In the genomic region with DNA sequence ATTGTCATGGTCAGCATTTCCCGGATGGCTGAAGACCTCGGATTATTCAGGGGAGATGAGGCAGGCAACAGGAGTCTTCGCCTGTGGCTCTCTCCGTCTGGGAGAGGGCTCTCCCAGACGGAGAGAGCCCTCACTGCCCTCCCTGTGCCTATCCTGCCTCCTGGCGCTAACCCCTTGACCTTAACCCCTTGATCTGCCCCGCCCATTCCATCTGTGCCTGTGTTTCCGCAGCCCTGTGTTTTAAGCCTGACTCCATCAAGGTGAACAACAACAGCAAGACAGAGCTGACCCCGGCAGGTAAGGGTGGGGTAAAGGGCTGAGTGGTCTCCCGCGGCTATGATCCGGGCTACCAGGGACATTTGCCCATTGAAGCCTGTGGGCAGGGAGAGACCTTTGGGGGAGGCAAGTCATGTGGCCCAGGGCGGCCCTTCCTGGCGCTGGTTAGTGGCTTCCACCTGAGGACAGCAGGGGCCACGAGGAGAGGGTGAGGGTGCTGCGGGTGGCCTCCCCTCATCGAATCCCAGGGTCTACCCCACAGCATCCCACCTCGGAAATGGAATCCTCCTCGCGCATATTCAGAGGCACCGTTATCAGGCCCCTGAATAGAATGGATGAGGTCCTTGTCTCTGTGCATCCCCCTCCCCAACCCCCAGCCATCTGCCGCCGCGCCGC, we compare ENCODE assay signal across 10 cellular contexts. TPM values are rescaled to one million over a fixed set of nuclear protein-coding genes. Genes with fewer than 3 reads are reported as not detected.
A peak's percentile ranks its signal among the peaks of the same experiment; 100 is the strongest.
DNase-seq lines count a peak whose midpoint lies in the region; ATAC-seq and TF ChIP-seq lines count a peak whose summit lies in the region.
"Had no signal": no experiment of that assay in that cellular context is flagged by ENCODE, and none has a peak within 500 bp of the region (broad histone marks: within the 10 kb centered on the region; RNA-seq: fewer than 3 reads in every experiment).

No MANE protein-coding gene starts in this region.

- H3K9me3 ChIP-seq in CD4-positive, alpha-beta T cell (ENCODE audit: control insufficient read depth, low read length), result no peaks in the 10 kb centered on the region
- no peaks in the 10 kb centered on the region for H3K9me3 ChIP-seq in HUES64 (ENCODE audit: insufficient read depth, low read depth, low read length)

- TF ChIP-seq CTCF in CD4-positive, alpha-beta T cell (IDR thresholded peaks at IDR 0.05), result no peak
- TF ChIP-seq CTCF in natural killer cell (IDR thresholded peaks at IDR 0.05) (no peak), GM10248 (IDR thresholded peaks at IDR 0.05; ENCODE audit: control extremely low read depth, extremely low read depth, low read depth, missing control alignments) (no peak)

- intact Hi-C loops in CD4-positive, alpha-beta T cell (cut with DNase I, micrococcal nuclease), result no loop called here
- intact Hi-C loops in natural killer cell (cut with micrococcal nuclease), result no loop called here

- H3K9me3 Mint-ChIP-seq in CD4-positive, alpha-beta T cell, result no peaks in the 10 kb centered on the region
- H3K9me3 Mint-ChIP-seq in effector memory CD8-positive, alpha-beta T cell, result no peaks in the 10 kb centered on the region
- no peaks in the 10 kb centered on the region for H3K9me3 Mint-ChIP-seq in natural killer cell

- H3K4me1 Mint-ChIP-seq in CD4-positive, alpha-beta T cell (ENCODE audit: low read depth), result peaks cover 22% of the 10 kb centered on the region
- peaks cover 15 to 18% of the 10 kb centered on the region in 2 donors for H3K4me1 Mint-ChIP-seq in effector memory CD8-positive, alpha-beta T cell (ENCODE audit: low read depth in 2 of 2)
- H3K4me1 Mint-ChIP-seq in natural killer cell, result peaks cover 8 to 27% of the 10 kb centered on the region in 2 donors

- H3K4me3 Mint-ChIP-seq in CD4-positive, alpha-beta T cell, result peak overlapping the region; percentile 84
- H3K4me3 Mint-ChIP-seq in effector memory CD8-positive, alpha-beta T cell, result peak overlapping the region; percentile 71 to 72
- peak overlapping the region; percentile 88 for H3K4me3 Mint-ChIP-seq in natural killer cell

- no peak overlapping the region for H3K27ac ChIP-seq in CD4-positive, alpha-beta T cell (ENCODE audit: low read depth, low read length)
- H3K27ac ChIP-seq in HUES64 (ENCODE audit: low read depth, low read length), result no peak overlapping the region

- H3K27me3 Mint-ChIP-seq in CD4-positive, alpha-beta T cell, result peaks cover 68% of the 10 kb centered on the region
- peaks cover 58 to 76% of the 10 kb centered on the region in 2 donors for H3K27me3 Mint-ChIP-seq in effector memory CD8-positive, alpha-beta T cell
- peaks cover 40 to 50% of the 10 kb centered on the region in 2 donors for H3K27me3 Mint-ChIP-seq in natural killer cell (ENCODE audit: low read depth in 2 of 2)

- DNase-seq in CD4-positive, alpha-beta T cell, result no peak
- DNase-seq in effector memory CD8-positive, alpha-beta T cell, result no peak
- DNase-seq in natural killer cell (no peak), GM10248 (ENCODE audit: extremely low spot score) (no peak), DMS 273 (lab: John Stamatoyannopoulos, UW; ENCODE audit: unreplicated experiment) (no peak), DMS53 (lab: John Stamatoyannopoulos, UW) (no peak)
- DNase-seq: SHP77 treated with DMSO at 0.1 percent for 48 hours had no signal

- CTCF ChIA-PET in CD4-positive, alpha-beta T cell (lab: Charles Lee), result no interaction called here
- CTCF ChIA-PET in GM10248 (lab: Yijun Ruan, JAX), result interaction anchor here (0.9 to 1.1 kb wide), 7 partner anchors 7 to 105 kb away, joined by 3 to 10 read pairs (median 3); no protein-coding TSS in a partner anchor

- WGBS in HUES64, result 24% methylated on average over 25 of the region's 25 CpGs

- POLR2A ChIA-PET in CD4-positive, alpha-beta T cell (lab: Charles Lee), result no interaction called here
- POLR2A ChIA-PET in GM10248 (lab: Yijun Ruan, JAX), result no interaction called here

- H3K27me3 ChIP-seq in CD4-positive, alpha-beta T cell (ENCODE audit: control insufficient read depth, insufficient read depth, low read length), result peaks cover 60% of the 10 kb centered on the region
- peaks cover 37% of the 10 kb centered on the region for H3K27me3 ChIP-seq in HUES64 (ENCODE audit: insufficient read depth, low read length)

- no peaks in the 10 kb centered on the region for H3K36me3 Mint-ChIP-seq in CD4-positive, alpha-beta T cell (ENCODE audit: low read depth)
- H3K36me3 Mint-ChIP-seq in effector memory CD8-positive, alpha-beta T cell (ENCODE audit: insufficient read depth), result peaks cover 3% of the 10 kb centered on the region
- H3K36me3 Mint-ChIP-seq in natural killer cell, result no peaks in the 10 kb centered on the region

- no peak overlapping the region for H3K9ac ChIP-seq in HUES64 (ENCODE audit: low read depth, low read length)

- no peak for ATAC-seq in CD4-positive, alpha-beta T cell (ENCODE audit: poor library complexity)
- no peak for ATAC-seq in effector memory CD8-positive, alpha-beta T cell (replicated peaks)
- no peak for ATAC-seq in natural killer cell
- ATAC-seq in HG02884 (IDR thresholded peaks at IDR 0.05; ENCODE audit: unreplicated experiment), result no peak

- H3K4me1 ChIP-seq in HUES64 (ENCODE audit: insufficient read depth, low read length), result peaks cover 16% of the 10 kb centered on the region

- H3K27ac Mint-ChIP-seq in CD4-positive, alpha-beta T cell, result no peak overlapping the region
- no peak overlapping the region for H3K27ac Mint-ChIP-seq in effector memory CD8-positive, alpha-beta T cell
- H3K27ac Mint-ChIP-seq in natural killer cell, result no peak overlapping the region

- peak overlapping the region; percentile 54 for H3K4me3 ChIP-seq in HUES64 (ENCODE audit: low read length)

- H3K36me3 ChIP-seq in HUES64 (ENCODE audit: insufficient read depth, low read length), result no peaks in the 10 kb centered on the region

RNA-seq across cellular contexts. Expression of gene MUC12, which starts 4.2 kb away (rescaled TPM):
- total RNA-seq in CD4-positive, alpha-beta T cell, result under 1 TPM; 0.39 to 0.60 TPM
- polyA plus RNA-seq in HUES64 (2013, experiment 1 of 2), result 6.7 TPM
- polyA plus RNA-seq in HUES64 (2013, experiment 2 of 2), result 9.8 TPM
- 1 to 10 TPM in 2 of 3 donors, not detected in 1; 1.2 to 4.6 TPM for total RNA-seq in natural killer cell

RNA-seq across cellular contexts. Expression of gene MUC3A, which starts 15.9 kb away (rescaled TPM):
- total RNA-seq in CD4-positive, alpha-beta T cell, result not detected
- 21.9 TPM for polyA plus RNA-seq in HUES64 (2013, experiment 1 of 2)
- polyA plus RNA-seq in HUES64 (2013, experiment 2 of 2), result 30.2 TPM
- under 1 TPM in 1 of 3 donors, not detected in 2; 0.24 TPM for total RNA-seq in natural killer cell
- total RNA-seq: fibroblast of lung had no signal
- polyA plus RNA-seq: fibroblast of lung had no signal

RNA-seq across cellular contexts. Expression of gene MUC17, which starts 54.7 kb away (rescaled TPM):
- not detected for total RNA-seq in CD4-positive, alpha-beta T cell
- polyA plus RNA-seq in HUES64 (2013, experiment 1 of 2), result not detected
- not detected for polyA plus RNA-seq in HUES64 (2013, experiment 2 of 2)
- total RNA-seq in natural killer cell, result not detected
- total RNA-seq: fibroblast of lung had no signal
- polyA plus RNA-seq: fibroblast of lung had no signal
